ENCODE assay signal across 8 cellular contexts in genomic region chr17:75124041-75124818, GRCh38. TPM values are rescaled to one million over a fixed set of nuclear protein-coding genes. Genes with fewer than 3 reads are reported as not detected.
DNase-seq lines count a peak whose midpoint lies in the region; ATAC-seq and TF ChIP-seq lines count a peak whose summit lies in the region.

No MANE protein-coding gene starts in this region.

- DNase-seq in NCI-H460 (ENCODE audit: extremely low read depth, low read depth) (peak; percentile 99), heart left ventricle (peak in 4 of 5 donors; percentile 48 to 80 (median 68)), SKM-1 treated with dmso at 0.1 percent for 144 hours (lab: John Stamatoyannopoulos, UW; ENCODE audit: unreplicated experiment) (no peak)
- peak; percentile 74 to 78 for DNase-seq in activated T-cell treated with anti-CD3 and anti-CD28 coated beads, Interleukin-2, amount 50 U/mL, for 48 hours
- peak; percentile 61 for DNase-seq in stimulated activated CD4-positive, alpha-beta T cell treated with anti-CD3 and anti-CD28 coated beads, Interleukin-12 subunit alpha, Interleukin-12 subunit beta, amount 100 ng/mL, for 4 hours

- H4K20me1 ChIP-seq in BLaER1 treated with 17β-estradiol and CSF1 and Interleukin-3, amounts not matched to agents 10 nM and 100 nM: peaks cover 0 to 32% (median 10%) of the 10 kb centered on the region in 11 experiments; a peak in 15 of 22 replicates

- TF ChIP-seq POLR2A in heart left ventricle (IDR thresholded peaks at IDR 0.05): no peak

- H3K9ac ChIP-seq in BLaER1 treated with 17β-estradiol and CSF1 and Interleukin-3, amounts not matched to agents 10 nM and 100 nM: peak overlapping the region in 9 of 11 experiments; percentile 29 to 66 (median 52); a peak in 14 of 22 replicates

- H3K9me3 ChIP-seq in BLaER1 treated with 17β-estradiol and CSF1 and Interleukin-3, amounts not matched to agents 10 nM and 100 nM (replicated peaks in 1 of 11): no peaks in the 10 kb centered on the region
- H3K9me3 ChIP-seq in heart left ventricle: no peaks in the 10 kb centered on the region

- TF ChIP-seq CTCF in heart left ventricle (IDR thresholded peaks at IDR 0.05): no peak

- intact Hi-C loops in heart left ventricle (cut with DNase I): loop anchor here in 1 of 10 donors (10.0 kb wide), 1 partner anchor 159 kb away; no protein-coding TSS in a partner anchor

- no peaks in the 10 kb centered on the region for H3K27me3 ChIP-seq in BLaER1 treated with 17β-estradiol and CSF1 and Interleukin-3, amounts not matched to agents 10 nM and 100 nM
- no peaks in the 10 kb centered on the region for H3K27me3 ChIP-seq in heart left ventricle

- H3K36me3 ChIP-seq in BLaER1 treated with 17β-estradiol and CSF1 and Interleukin-3, amounts not matched to agents 10 nM and 100 nM: peaks cover 5 to 29% (median 20%) of the 10 kb centered on the region in 11 experiments
- peaks cover 0 to 22% (median 12%) of the 10 kb centered on the region in 9 donors for H3K36me3 ChIP-seq in heart left ventricle

- 65 to 73% (median 67%) methylated on average over 18 to 19 of the region's 19 CpGs for WGBS in heart left ventricle, 4 donors

- H3K27ac ChIP-seq in BLaER1 treated with 17β-estradiol and CSF1 and Interleukin-3, amounts not matched to agents 10 nM and 100 nM: peak overlapping the region; percentile 42 to 84 (median 73); a peak in 21 of 22 replicates
- peak overlapping the region in 7 of 12 donors; percentile 23 to 62 (median 46) for H3K27ac ChIP-seq in heart left ventricle

- H3K4me3 ChIP-seq in BLaER1 treated with 17β-estradiol and CSF1 and Interleukin-3, amounts not matched to agents 10 nM and 100 nM: peak overlapping the region in 3 of 10 experiments; percentile 19 to 43 (median 26); a peak in 4 of 20 replicates
- no peak overlapping the region for H3K4me3 ChIP-seq in heart left ventricle

- peak overlapping the region; percentile 57 to 95 (median 78) for H3K4me2 ChIP-seq in BLaER1 treated with 17β-estradiol and CSF1 and Interleukin-3, amounts not matched to agents 10 nM and 100 nM

- ATAC-seq in heart left ventricle (peak in 3 of 4 donors; percentile 80 to 86 (median 81)), GM18868 (IDR thresholded peaks at IDR 0.05; ENCODE audit: unreplicated experiment) (no peak), HG02840 (IDR thresholded peaks at IDR 0.05; ENCODE audit: low FRiP score, unreplicated experiment) (no peak)

- H3K4me1 ChIP-seq in BLaER1 treated with 17β-estradiol and CSF1 and Interleukin-3, amounts not matched to agents 10 nM and 100 nM: peaks cover 29 to 84% (median 52%) of the 10 kb centered on the region in 10 experiments
- peaks cover 0 to 29% (median 9%) of the 10 kb centered on the region in 12 donors for H3K4me1 ChIP-seq in heart left ventricle

RNA-seq across cellular contexts. Expression of gene NT5C, which starts 7.3 kb away (rescaled TPM):
- total RNA-seq in NCI-H460 (2014; rRNA removed; shearing (Covaris generic)): 107 and 114 TPM in 2 replicates
- polyA plus RNA-seq in NCI-H460 (2014; cell fraction: nucleus; rRNA removed): 618 and 734 TPM in 2 replicates
- 10 to 100 TPM; 15.9 to 56.0 (median 22.8) TPM for total RNA-seq in heart left ventricle
- polyA plus RNA-seq in heart left ventricle: 10 to 100 TPM; 29.0 to 45.7 TPM

RNA-seq across cellular contexts. Expression of gene ARMC7, which starts 14.5 kb away (rescaled TPM):
- 9.1 and 14.3 TPM in 2 replicates for total RNA-seq in NCI-H460 (2014; rRNA removed; shearing (Covaris generic))
- polyA plus RNA-seq in NCI-H460 (2014; cell fraction: nucleus; rRNA removed): 6.4 and 7.4 TPM in 2 replicates
- 1 to 10 TPM; 3.9 to 7.9 (median 5.2) TPM for total RNA-seq in heart left ventricle
- polyA plus RNA-seq in heart left ventricle: 1 to 10 TPM; 4.9 to 7.1 TPM

RNA-seq across cellular contexts. Expression of gene JPT1, which starts 30.1 kb away (rescaled TPM):
- total RNA-seq in NCI-H460 (2014; rRNA removed; shearing (Covaris generic)): 454 and 510 TPM in 2 replicates
- 96.3 and 156 TPM in 2 replicates for polyA plus RNA-seq in NCI-H460 (2014; cell fraction: nucleus; rRNA removed)
- 10 to 100 TPM; 10.4 to 60.8 (median 16.0) TPM for total RNA-seq in heart left ventricle
- polyA plus RNA-seq in heart left ventricle: 10 to 100 TPM; 41.8 to 68.0 TPM

RNA-seq across cellular contexts. Expression of gene SLC16A5, which starts 36.5 kb away (rescaled TPM):
- 19.8 and 20.0 TPM in 2 replicates for total RNA-seq in NCI-H460 (2014; rRNA removed; shearing (Covaris generic))
- 31.7 and 33.5 TPM in 2 replicates for polyA plus RNA-seq in NCI-H460 (2014; cell fraction: nucleus; rRNA removed)
- 10 to 100 TPM in 6 of 9 donors, 1 to 10 TPM in 3; 4.8 to 23.3 (median 11.1) TPM for total RNA-seq in heart left ventricle
- polyA plus RNA-seq in heart left ventricle: 1 to 10 TPM; 4.3 to 7.8 TPM

RNA-seq across cellular contexts. Expression of gene SUMO2, which starts 58.5 kb away (rescaled TPM):
- 136 and 142 TPM in 2 replicates for total RNA-seq in NCI-H460 (2014; rRNA removed; shearing (Covaris generic))
- polyA plus RNA-seq in NCI-H460 (2014; cell fraction: nucleus; rRNA removed): 49.3 and 105 TPM in 2 replicates
- 100 to 1,000 TPM in 7 of 9 donors, 10 to 100 TPM in 2; 50.1 to 277 (median 207) TPM for total RNA-seq in heart left ventricle
- 10 to 100 TPM; 47.1 to 78.7 TPM for polyA plus RNA-seq in heart left ventricle

Comparison
In these comparisons a context has a peak if more than half of its experiments do, and no peak if none do; other contexts are left out.
1. ATAC-seq: peak in heart left ventricle (3 of 4); none in GM18868 (single experiment) and HG02840 (single experiment).